30 cellular contexts compared by ENCODE assay signal in genomic region chr20:50219520-50220086, GRCh38. TPM values are rescaled to one million over a fixed set of nuclear protein-coding genes. Genes with fewer than 3 reads are reported as not detected.
DNase-seq lines count a peak whose midpoint lies in the region; ATAC-seq, FAIRE-seq and TF ChIP-seq lines count a peak whose summit lies in the region.
"Had no signal": no experiment of that assay in that cellular context is flagged by ENCODE, and none has a peak within 500 bp of the region (broad histone marks: within the 10 kb centered on the region; RNA-seq: fewer than 3 reads in every experiment).

No MANE protein-coding gene starts in this region.

- H3K36me3 Mint-ChIP-seq in Caco-2 (ENCODE audit: insufficient read depth, unreplicated experiment): no peaks in the 10 kb centered on the region
- no peaks in the 10 kb centered on the region for H3K36me3 Mint-ChIP-seq in stimulated activated effector memory CD8-positive, alpha-beta T cell treated with anti-CD3 and anti-CD28 coated beads, Interleukin-12 subunit alpha, Interleukin-12 subunit beta, amount 100 ng/mL, for 72 hours
- H3K36me3 Mint-ChIP-seq: activated CD4-positive, alpha-beta memory T cell treated with anti-CD3 and anti-CD28 coated beads for 36 hours; memory B cell had no signal

- CTCF ChIA-PET in Caco-2 (lab: Charles Lee) (interaction anchor here (0.6 kb wide), 1 partner anchor 543 kb away, joined by 3 read pairs; no protein-coding TSS in a partner anchor), HepG2 (lab: Yijun Ruan, JAX; ENCODE audit: low intra/inter-chr PET ratio, low total read pairs) (no interaction called here)

- no peaks in the 10 kb centered on the region for H3K27me3 Mint-ChIP-seq in Caco-2 (ENCODE audit: insufficient read depth, unreplicated experiment)

- ATAC-seq in HepG2 (no peak), GM21447 (IDR thresholded peaks at IDR 0.05; ENCODE audit: unreplicated experiment) (no peak), upper lobe of right lung (no peak)
- ATAC-seq in stimulated activated effector memory CD8-positive, alpha-beta T cell treated with anti-CD3 and anti-CD28 coated beads, Interleukin-12 subunit alpha, Interleukin-12 subunit beta, amount 100 ng/mL, for 72 hours: no peak
- no peak for ATAC-seq in stimulated activated naive CD8-positive, alpha-beta T cell treated with anti-CD3 and anti-CD28 coated beads, Interleukin-15, Interleukin-2, amounts not matched to agents 100 U/mL and 50 U/mL, for 24 hours
- ATAC-seq: Panc1, right lobe of liver had no signal

- peak overlapping the region; percentile 79 for H3K4me2 ChIP-seq in HepG2 (ENCODE audit: low read depth, low read length)

- no peak overlapping the region for H2AFZ ChIP-seq in HepG2 (ENCODE audit: low read length)

- H3K36me3 ChIP-seq in Caco-2 (ENCODE audit: control insufficient read depth, insufficient read depth, low read length) (no peaks in the 10 kb centered on the region), adipocyte (ENCODE audit: control insufficient read depth, insufficient read depth, low read length, severe bottlenecking) (no peaks in the 10 kb centered on the region), HepG2 (replicated peaks in 1 of 2; ENCODE audit: control insufficient read depth in 1 of 2, insufficient read depth in 2 of 2, low read length in 2 of 2) (no peaks in the 10 kb centered on the region), upper lobe of right lung (no peaks in the 10 kb centered on the region)
- no peaks in the 10 kb centered on the region for H3K36me3 ChIP-seq in effector memory CD4-positive, alpha-beta T cell (ENCODE audit: control insufficient read depth, insufficient read depth, low read length)
- H3K36me3 ChIP-seq: BE2C, right lobe of liver, uterus had no signal

- in situ Hi-C loops in HepG2 (cut with HindIII; ENCODE audit: extremely low pct_ligation_motif_present, low pct_unique_long_range_greater_than_20kb): no loop called here

- no peak for TF ChIP-seq RAD21 in HepG2 (CRISPR knock-in tag; IDR thresholded peaks at IDR 0.05)

- TF ChIP-seq CTCF in Caco-2 (IDR thresholded peaks at IDR 0.05; ENCODE audit: insufficient read depth in 1 of 2, low read depth in 1 of 2, low read length in 1 of 2, severe bottlenecking in 1 of 2, unreplicated experiment in 1 of 2): no peak
- TF ChIP-seq CTCF in HepG2 (CRISPR knock-in tag; IDR thresholded peaks at IDR 0.05): no peak
- TF ChIP-seq CTCF in upper lobe of right lung (IDR thresholded peaks at IDR 0.05): no peak

- no peak overlapping the region for H3K4me3 Mint-ChIP-seq in Caco-2 (ENCODE audit: unreplicated experiment)
- H3K4me3 Mint-ChIP-seq in stimulated activated effector memory CD8-positive, alpha-beta T cell treated with anti-CD3 and anti-CD28 coated beads, Interleukin-12 subunit alpha, Interleukin-12 subunit beta, amount 100 ng/mL, for 72 hours: no peak overlapping the region
- H3K4me3 Mint-ChIP-seq: activated CD4-positive, alpha-beta memory T cell treated with anti-CD3 and anti-CD28 coated beads for 36 hours; H9; immature natural killer cell; memory B cell had no signal

- no peaks in the 10 kb centered on the region for H4K20me1 ChIP-seq in HepG2 (ENCODE audit: insufficient read depth, low read length)

- no peak for DNase-seq in Caco-2
- DNase-seq in adipocyte (ENCODE audit: low read depth): no peak
- DNase-seq in HepG2 (ENCODE audit: low spot score): no peak
- DNase-seq in stimulated activated effector memory CD8-positive, alpha-beta T cell treated with anti-CD3 and anti-CD28 coated beads, Interleukin-12 subunit alpha, Interleukin-12 subunit beta, amount 100 ng/mL, for 72 hours (ENCODE audit: low spot score in 2 of 2): no peak
- no peak for DNase-seq in stimulated activated naive CD8-positive, alpha-beta T cell treated with anti-CD3 and anti-CD28 coated beads, Interleukin-15, Interleukin-2, amounts not matched to agents 100 U/mL and 50 U/mL, for 24 hours
- DNase-seq in upper lobe of right lung: no peak
- no peak for DNase-seq in effector memory CD4-positive, alpha-beta T cell
- DNase-seq: ACHN; activated CD4-positive, alpha-beta memory T cell treated with anti-CD3 and anti-CD28 coated beads for 36 hours; activated CD4-positive, CD25-positive, alpha-beta regulatory T cell treated with anti-CD3 and anti-CD28 coated beads, Interleukin-2, amount 50 U/mL, for 72 hours; activated naive CD4-positive, alpha-beta T cell; BE2C; cerebellar nuclear complex; effector CD4-positive, alpha-beta T cell; H9; immature natural killer cell; NCI-H1092; NCI-H1694; NCI-H446; NCI-H748 treated with DMSO at 0.1 percent for 48 hours; SHP77 treated with DMSO at 0.1 percent for 48 hours; stimulated activated CD4-positive, alpha-beta T cell treated with anti-CD3 and anti-CD28 coated beads, Interleukin-12 subunit alpha, Interleukin-12 subunit beta, amount 100 ng/mL, for 4 hours; stimulated activated CD4-positive, alpha-beta T cell treated with anti-CD3 and anti-CD28 coated beads, Interleukin-4, amount 100 ng/mL, for 24 hours; uterus had no signal

- peak overlapping the region; percentile 79 for H3K27ac Mint-ChIP-seq in Caco-2 (ENCODE audit: unreplicated experiment)
- peak overlapping the region; percentile 18 for H3K27ac Mint-ChIP-seq in stimulated activated effector memory CD8-positive, alpha-beta T cell treated with anti-CD3 and anti-CD28 coated beads, Interleukin-12 subunit alpha, Interleukin-12 subunit beta, amount 100 ng/mL, for 72 hours
- H3K27ac Mint-ChIP-seq: activated CD4-positive, alpha-beta memory T cell treated with anti-CD3 and anti-CD28 coated beads for 36 hours; memory B cell had no signal

- no peak overlapping the region for H3K27ac ChIP-seq in HepG2 (ENCODE audit: extremely low read length, insufficient read depth, low read length)
- no peak overlapping the region for H3K27ac ChIP-seq in upper lobe of right lung
- H3K27ac ChIP-seq in effector memory CD4-positive, alpha-beta T cell (ENCODE audit: insufficient read depth, low read length, poor library complexity, severe bottlenecking): no peak overlapping the region
- H3K27ac ChIP-seq: epithelial cell of prostate, uterus had no signal

- BruUV-seq in Caco-2 (replicated peaks; lab: Mats Ljungman, UMichigan) (no TSS peak), HepG2 (replicated peaks; lab: Mats Ljungman, UMichigan) (no TSS peak)

- peak; percentile 26 for FAIRE-seq in HepG2 (lab: Jason Lieb, UNC)
- FAIRE-seq: GM12878 had no signal

- peaks cover 4% of the 10 kb centered on the region for H3K9me3 Mint-ChIP-seq in Caco-2 (ENCODE audit: unreplicated experiment)
- no peaks in the 10 kb centered on the region for H3K9me3 Mint-ChIP-seq in stimulated activated effector memory CD8-positive, alpha-beta T cell treated with anti-CD3 and anti-CD28 coated beads, Interleukin-12 subunit alpha, Interleukin-12 subunit beta, amount 100 ng/mL, for 72 hours
- H3K9me3 Mint-ChIP-seq: activated CD4-positive, alpha-beta memory T cell treated with anti-CD3 and anti-CD28 coated beads for 36 hours; H9; immature natural killer cell had no signal

- H3K4me1 Mint-ChIP-seq in Caco-2 (ENCODE audit: low read depth, unreplicated experiment): peaks cover 55% of the 10 kb centered on the region
- H3K4me1 Mint-ChIP-seq in stimulated activated effector memory CD8-positive, alpha-beta T cell treated with anti-CD3 and anti-CD28 coated beads, Interleukin-12 subunit alpha, Interleukin-12 subunit beta, amount 100 ng/mL, for 72 hours: peaks cover 25% of the 10 kb centered on the region
- H3K4me1 Mint-ChIP-seq: immature natural killer cell had no signal

- H3K27me3 ChIP-seq in Caco-2 (replicated peaks; ENCODE audit: control insufficient read depth, insufficient read depth, low read length) (no peaks in the 10 kb centered on the region), adipocyte (replicated peaks; ENCODE audit: control insufficient read depth, insufficient read depth, low read length) (no peaks in the 10 kb centered on the region), HepG2 (ENCODE audit: control insufficient read depth in 1 of 2, insufficient read depth in 2 of 2, low read length in 2 of 2) (peaks cover 1 to 47% of the 10 kb centered on the region in 2 experiments), upper lobe of right lung (no peaks in the 10 kb centered on the region)
- no peaks in the 10 kb centered on the region for H3K27me3 ChIP-seq in effector memory CD4-positive, alpha-beta T cell (replicated peaks; ENCODE audit: control insufficient read depth, insufficient read depth, low read length, poor library complexity, severe bottlenecking)
- H3K27me3 ChIP-seq: BE2C, right lobe of liver, uterus had no signal

- no peaks in the 10 kb centered on the region for H3K9me3 ChIP-seq in Caco-2
- H3K9me3 ChIP-seq in adipocyte (ENCODE audit: control insufficient read depth, low read length): peaks cover 3% of the 10 kb centered on the region
- no peaks in the 10 kb centered on the region for H3K9me3 ChIP-seq in HepG2 (ENCODE audit: low read length)
- H3K9me3 ChIP-seq in upper lobe of right lung: no peaks in the 10 kb centered on the region
- H3K9me3 ChIP-seq in effector memory CD4-positive, alpha-beta T cell (ENCODE audit: control insufficient read depth, low read length): no peaks in the 10 kb centered on the region
- H3K9me3 ChIP-seq: BE2C, right lobe of liver, uterus had no signal

- H3K4me1 ChIP-seq in Caco-2 (peaks cover 58% of the 10 kb centered on the region), adipocyte (ENCODE audit: control insufficient read depth, insufficient read depth, low read length) (peaks cover 42% of the 10 kb centered on the region), HepG2 (ENCODE audit: insufficient read depth, low read length) (peaks cover 93% of the 10 kb centered on the region), upper lobe of right lung (no peaks in the 10 kb centered on the region)
- no peaks in the 10 kb centered on the region for H3K4me1 ChIP-seq in effector memory CD4-positive, alpha-beta T cell (ENCODE audit: control insufficient read depth, insufficient read depth, low read length, poor library complexity, severe bottlenecking)
- H3K4me1 ChIP-seq: BE2C, uterus had no signal

- H3K9ac ChIP-seq in adipocyte (ENCODE audit: low read length) (peak overlapping the region; percentile 72), HepG2 (ENCODE audit: insufficient read depth, low read depth, low read length) (0 out of 2 replicates have a peak overlapping the region, but pooled peaks have one; percentile 20)

- TF ChIP-seq POLR2A in HepG2 (IDR thresholded peaks at IDR 0.05; ENCODE audit: insufficient read depth in 1 of 2, low read depth in 2 of 2, low read length in 2 of 2): no peak

- H3K4me3 ChIP-seq in Caco-2 (ENCODE audit: low read depth, low read length) (no peak overlapping the region), adipocyte (ENCODE audit: low read length) (no peak overlapping the region), HepG2 (replicated peaks in 1 of 3; ENCODE audit: insufficient read depth in 1 of 3, low read depth in 2 of 3, low read length in 3 of 3) (peak overlapping the region in 1 of 3 experiments; percentile 51; a peak in 2 of 6 replicates), upper lobe of right lung (no peak overlapping the region)
- no peak overlapping the region for H3K4me3 ChIP-seq in effector memory CD4-positive, alpha-beta T cell (ENCODE audit: insufficient read depth, low read depth, low read length, poor library complexity, severe bottlenecking)
- H3K4me3 ChIP-seq: GM12878, right lobe of liver, uterus had no signal

- POLR2A ChIA-PET in Caco-2 (lab: Charles Lee) (interaction anchor here (0.5 kb wide), 1 partner anchor 796 kb away, joined by 5 read pairs; no protein-coding TSS in a partner anchor), HepG2 (lab: Yijun Ruan, JAX) (interaction anchor here (0.7 to 1.3 kb wide), 3 partner anchors 8 to 48 kb away, joined by 3 to 4 read pairs (median 3); no protein-coding TSS in a partner anchor)

- intact Hi-C loops in Caco-2 (cut with micrococcal nuclease; ENCODE audit: unreplicated experiment): no loop called here
- intact Hi-C loops in HepG2 (cut with micrococcal nuclease; ENCODE audit: unreplicated experiment): no loop called here
- intact Hi-C loops in upper lobe of right lung (cut with DNase I): no loop called here

- H3K79me2 ChIP-seq in HepG2 (ENCODE audit: insufficient read depth, low read length): no peaks in the 10 kb centered on the region

- 40% methylated on average over 6 of the region's 6 CpGs for WGBS in HepG2 (ENCODE audit: low lambda C conversion rate)

- no peak for TF ChIP-seq EP300 in HepG2 (IDR thresholded peaks at IDR 0.05; ENCODE audit: low read depth in 2 of 2, low read length in 2 of 2)
- TF ChIP-seq EP300 in HepG2 (CRISPR knock-in tag; IDR thresholded peaks at IDR 0.05; ENCODE audit: borderline replicate concordance): no peak

RNA-seq across cellular contexts. Expression of gene CEBPB, which starts 29.0 kb away (rescaled TPM):
- total RNA-seq in Caco-2 (2022) (160 and 183 TPM in 2 replicates), HepG2 (2016; rRNA removed; fragmentation: Illumina TruSeq; extraction: Trizol) (12.1 and 18.5 TPM in 2 replicates), upper lobe of right lung (271 TPM)
- 9.1 and 9.9 TPM in 2 replicates for total RNA-seq in HepG2 (2016; cell fraction: cytosol; rRNA removed; fragmentation: Illumina TruSeq; extraction: Trizol; ENCODE audit: low read depth)
- 11.0 and 17.4 TPM in 2 replicates for total RNA-seq in HepG2 (2016; cell fraction: insoluble cytoplasmic fraction; rRNA removed; fragmentation: Illumina TruSeq; extraction: Trizol)
- total RNA-seq in HepG2 (2016; cell fraction: membrane; rRNA removed; fragmentation: Illumina TruSeq; extraction: Trizol): 19.9 and 21.0 TPM in 2 replicates
- total RNA-seq in HepG2 (2016; cell fraction: nucleus; rRNA removed; fragmentation: Illumina TruSeq; extraction: Trizol): 8.1 and 9.8 TPM in 2 replicates
- polyA plus RNA-seq in HepG2 (2011; rRNA removed): 28.2 and 43.0 TPM in 2 replicates
- polyA plus RNA-seq in HepG2 (2011; cell fraction: cytosol; rRNA removed): 31.3 and 41.1 TPM in 2 replicates
- polyA plus RNA-seq in HepG2 (2011; cell fraction: nucleus; rRNA removed): 47.8 and 49.8 TPM in 2 replicates
- polyA plus RNA-seq in HepG2 (2012): 33.9 and 49.4 TPM in 2 replicates
- polyA plus RNA-seq in HepG2 (2016; cell fraction: cytosol; fragmentation: Illumina TruSeq; extraction: Trizol; ENCODE audit: low read depth): 8.7 and 9.3 TPM in 2 replicates
- 24.7 and 26.6 TPM in 2 replicates for polyA plus RNA-seq in HepG2 (2016; cell fraction: insoluble cytoplasmic fraction; fragmentation: Illumina TruSeq; extraction: Trizol; ENCODE audit: low read depth)
- polyA plus RNA-seq in HepG2 (2016; cell fraction: membrane; fragmentation: Illumina TruSeq; extraction: Trizol; ENCODE audit: low read depth): 16.8 and 19.0 TPM in 2 replicates
- polyA plus RNA-seq in HepG2 (2016; cell fraction: nucleus; fragmentation: Illumina TruSeq; extraction: Trizol; ENCODE audit: insufficient read depth, low read depth): 21.1 and 24.6 TPM in 2 replicates
- polyA minus RNA-seq in HepG2 (2011; rRNA and poly(A)+ RNA removed; ENCODE audit: low replicate concordance): 12.1 and 28.5 TPM in 2 replicates
- polyA minus RNA-seq in HepG2 (2011; cell fraction: cytosol; rRNA and poly(A)+ RNA removed): 56.9 and 63.6 TPM in 2 replicates
- 21.4 and 26.7 TPM in 2 replicates for polyA minus RNA-seq in HepG2 (2011; cell fraction: nucleus; rRNA and poly(A)+ RNA removed)
